8 cellular contexts compared by ENCODE assay signal in the genomic region with DNA sequence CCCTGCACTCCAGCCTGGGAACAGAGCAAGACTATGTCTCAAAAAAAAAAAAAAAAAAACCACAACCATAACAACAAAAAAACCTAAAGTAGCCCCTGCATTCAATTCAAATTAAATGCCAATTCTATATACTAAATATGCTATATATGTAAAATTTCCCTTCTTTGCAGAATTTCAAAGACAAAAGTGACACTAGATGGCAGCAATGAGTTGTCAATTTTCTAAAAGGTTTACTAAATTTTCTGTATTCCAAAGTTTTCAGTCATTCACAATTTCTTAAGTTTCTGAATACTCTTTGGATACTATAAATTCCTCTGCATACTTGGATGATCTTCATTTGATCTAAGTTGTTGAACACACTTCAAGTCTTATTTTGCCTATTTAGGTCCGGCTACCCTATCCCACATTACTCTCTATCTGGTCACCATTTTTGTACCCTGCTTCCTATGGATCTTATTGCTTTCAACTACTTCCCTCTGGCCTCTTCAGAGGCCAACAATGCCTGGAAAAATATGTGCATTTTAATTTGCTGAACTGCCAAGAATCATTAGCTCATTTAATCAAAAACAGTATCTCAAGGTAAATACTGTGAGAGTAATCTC. TPM values are rescaled to one million over a fixed set of nuclear protein-coding genes. Genes with fewer than 3 reads are reported as not detected.
A peak's percentile ranks its signal among the peaks of the same experiment; 100 is the strongest.
DNase-seq lines count a peak whose midpoint lies in the region; ATAC-seq and TF ChIP-seq lines count a peak whose summit lies in the region.

No MANE protein-coding gene starts in this region.

- H3K4me1 ChIP-seq in SK-N-SH (ENCODE audit: control insufficient read depth in 1 of 2, insufficient read depth in 2 of 2, low read depth in 1 of 2, low read length in 1 of 2) (peaks cover 0 to 9% of the 10 kb centered on the region in 2 experiments; a peak in 2 of 4 replicates), foreskin keratinocyte (no peaks in the 10 kb centered on the region)

- H3K9me3 Mint-ChIP-seq in stimulated activated naive CD8-positive, alpha-beta T cell treated with anti-CD3 and anti-CD28 coated beads, Interleukin-15, Interleukin-2, amounts not matched to agents 100 ng/mL and 50 ng/mL, for 24 hours: no peaks in the 10 kb centered on the region
- no peaks in the 10 kb centered on the region for H3K9me3 Mint-ChIP-seq in stimulated activated naive CD8-positive, alpha-beta T cell treated with anti-CD3 and anti-CD28 coated beads, Interleukin-15, amount 100 ng/mL, for 72 hours

- no peak overlapping the region for H2AFZ ChIP-seq in SK-N-SH (ENCODE audit: low read depth)

- H3K4me1 Mint-ChIP-seq in stimulated activated naive CD8-positive, alpha-beta T cell treated with anti-CD3 and anti-CD28 coated beads, Interleukin-15, Interleukin-2, amounts not matched to agents 100 ng/mL and 50 ng/mL, for 24 hours (ENCODE audit: low read depth): peaks cover 78% of the 10 kb centered on the region
- H3K4me1 Mint-ChIP-seq in stimulated activated naive CD8-positive, alpha-beta T cell treated with anti-CD3 and anti-CD28 coated beads, Interleukin-15, amount 100 ng/mL, for 72 hours: peaks cover 76% of the 10 kb centered on the region

- H3K4me3 ChIP-seq in SK-N-SH (ENCODE audit: low read depth in 2 of 2, low read length in 1 of 2): no peak overlapping the region

- TF ChIP-seq RAD21 in SK-N-SH (IDR thresholded peaks at IDR 0.05; ENCODE audit: low read length): peak; percentile 29; the same call in 1 of the 2 replicates

- no peak overlapping the region for H3K4me2 ChIP-seq in SK-N-SH

- peaks cover 33 to 70% of the 10 kb centered on the region in 2 experiments for H3K36me3 ChIP-seq in SK-N-SH (replicated peaks in 1 of 2; ENCODE audit: control insufficient read depth in 1 of 2, insufficient read depth in 2 of 2, low read length in 1 of 2)

- peaks cover 84% of the 10 kb centered on the region for H3K36me3 Mint-ChIP-seq in stimulated activated naive CD8-positive, alpha-beta T cell treated with anti-CD3 and anti-CD28 coated beads, Interleukin-15, Interleukin-2, amounts not matched to agents 100 ng/mL and 50 ng/mL, for 24 hours (ENCODE audit: low read depth)

- peak; percentile 70 for TF ChIP-seq CTCF in SK-N-SH (IDR thresholded peaks at IDR 0.05)
- TF ChIP-seq CTCF in foreskin keratinocyte (conservative IDR thresholded peaks at IDR 0.05): peak; percentile 51

- no peaks in the 10 kb centered on the region for H3K9me3 ChIP-seq in SK-N-SH

- CTCF ChIA-PET in SK-N-SH (lab: Yijun Ruan, JAX): interaction anchor here (0.6 to 1.3 kb wide), 8 partner anchors 9 to 166 kb away, joined by 3 to 9 read pairs (median 3); no protein-coding TSS in a partner anchor

- H3K79me2 ChIP-seq in SK-N-SH (ENCODE audit: insufficient read depth): peaks cover 100% of the 10 kb centered on the region

- H3K27me3 ChIP-seq in SK-N-SH (ENCODE audit: insufficient read depth) (no peaks in the 10 kb centered on the region), foreskin keratinocyte (no peaks in the 10 kb centered on the region)

- no peak overlapping the region for H3K4me3 Mint-ChIP-seq in stimulated activated naive CD8-positive, alpha-beta T cell treated with anti-CD3 and anti-CD28 coated beads, Interleukin-15, Interleukin-2, amounts not matched to agents 100 ng/mL and 50 ng/mL, for 24 hours
- no peak overlapping the region for H3K4me3 Mint-ChIP-seq in stimulated activated naive CD8-positive, alpha-beta T cell treated with anti-CD3 and anti-CD28 coated beads, Interleukin-15, amount 100 ng/mL, for 72 hours

- peaks cover 45% of the 10 kb centered on the region for H3F3A ChIP-seq in SK-N-SH (replicated peaks; ENCODE audit: insufficient read depth)

- peaks cover 100% of the 10 kb centered on the region for H4K20me1 ChIP-seq in SK-N-SH (ENCODE audit: insufficient read depth)

- H3K9ac ChIP-seq in SK-N-SH: no peak overlapping the region

- POLR2A ChIA-PET in SK-N-SH (lab: Yijun Ruan, JAX): no interaction called here

- H3K27ac ChIP-seq in SK-N-SH (ENCODE audit: low read depth in 2 of 2, low read length in 1 of 2) (peak overlapping the region in 1 of 2 experiments; percentile 46; a peak in 2 of 4 replicates), foreskin keratinocyte (no peak overlapping the region)

- 91% methylated on average over 1 of the region's 1 CpG for WGBS in SK-N-SH (ENCODE audit: low lambda C conversion rate)

- no peak for DNase-seq in stimulated activated naive CD8-positive, alpha-beta T cell treated with anti-CD3 and anti-CD28 coated beads, Interleukin-15, amount 100 ng/mL, for 72 hours
- DNase-seq in SK-N-SH: no peak
- DNase-seq in foreskin keratinocyte: no peak
- no peak for DNase-seq in NCI-H1417 treated with DMSO at 0.1 percent for 48 hours (lab: John Stamatoyannopoulos, UW)
- DNase-seq in SKM-1 treated with dmso at 0.1 percent for 144 hours (lab: John Stamatoyannopoulos, UW; ENCODE audit: unreplicated experiment): no peak
- no peak for DNase-seq in activated gamma-delta T cell treated with Interleukin-2 at 50 U/mL for 16 hours

- no peaks in the 10 kb centered on the region for H3K27me3 Mint-ChIP-seq in stimulated activated naive CD8-positive, alpha-beta T cell treated with anti-CD3 and anti-CD28 coated beads, Interleukin-15, Interleukin-2, amounts not matched to agents 100 ng/mL and 50 ng/mL, for 24 hours
- H3K27me3 Mint-ChIP-seq in stimulated activated naive CD8-positive, alpha-beta T cell treated with anti-CD3 and anti-CD28 coated beads, Interleukin-15, amount 100 ng/mL, for 72 hours: no peaks in the 10 kb centered on the region

- TF ChIP-seq EP300 in SK-N-SH (IDR thresholded peaks at IDR 0.05; ENCODE audit: borderline replicate concordance in 1 of 2, low read depth in 1 of 2, low read length in 1 of 2): no peak

- ATAC-seq in stimulated activated naive CD8-positive, alpha-beta T cell treated with anti-CD3 and anti-CD28 coated beads, Interleukin-15, amount 100 ng/mL, for 72 hours: no peak
- ATAC-seq in foreskin keratinocyte (no peak), HG02840 (IDR thresholded peaks at IDR 0.05; ENCODE audit: low FRiP score, unreplicated experiment) (no peak)

- peak overlapping the region; percentile 43 for H3K27ac Mint-ChIP-seq in stimulated activated naive CD8-positive, alpha-beta T cell treated with anti-CD3 and anti-CD28 coated beads, Interleukin-15, Interleukin-2, amounts not matched to agents 100 ng/mL and 50 ng/mL, for 24 hours
- no peak overlapping the region for H3K27ac Mint-ChIP-seq in stimulated activated naive CD8-positive, alpha-beta T cell treated with anti-CD3 and anti-CD28 coated beads, Interleukin-15, amount 100 ng/mL, for 72 hours

- H3K9me2 ChIP-seq in SK-N-SH: no peaks in the 10 kb centered on the region

TF ChIP-seq in SK-N-SH, 30 proteins besides CTCF, POLR2A, EP300 and RAD21:
- no peak for TF ChIP-seq JUND (IDR thresholded peaks at IDR 0.05)
- TF ChIP-seq, protein P1, sequence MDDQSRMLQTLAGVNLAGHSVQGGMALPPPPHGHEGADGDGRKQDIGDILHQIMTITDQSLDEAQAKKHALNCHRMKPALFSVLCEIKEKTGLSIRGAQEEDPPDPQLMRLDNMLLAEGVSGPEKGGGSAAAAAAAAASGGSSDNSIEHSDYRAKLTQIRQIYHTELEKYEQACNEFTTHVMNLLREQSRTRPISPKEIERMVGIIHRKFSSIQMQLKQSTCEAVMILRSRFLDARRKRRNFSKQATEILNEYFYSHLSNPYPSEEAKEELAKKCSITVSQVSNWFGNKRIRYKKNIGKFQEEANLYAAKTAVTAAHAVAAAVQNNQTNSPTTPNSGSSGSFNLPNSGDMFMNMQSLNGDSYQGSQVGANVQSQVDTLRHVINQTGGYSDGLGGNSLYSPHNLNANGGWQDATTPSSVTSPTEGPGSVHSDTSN (IDR thresholded peaks at IDR 0.05): no peak
- TF ChIP-seq CHD2 (IDR thresholded peaks at IDR 0.05; ENCODE audit: low read length, partially characterized antibody): no peak
- TF ChIP-seq FOSL2 (IDR thresholded peaks at IDR 0.05; ENCODE audit: borderline replicate concordance, low read depth): no peak
- TF ChIP-seq GATA2 (CRISPR knock-in tag; IDR thresholded peaks at IDR 0.05): no peak
- no peak for TF ChIP-seq NFIC (IDR thresholded peaks at IDR 0.05; ENCODE audit: borderline replicate concordance)

RNA-seq across cellular contexts. Expression of a gene that starts 27.9 kb away (rescaled TPM):
- polyA plus RNA-seq in SK-N-SH (2012; rRNA removed) (341 and 500 TPM in 2 replicates), foreskin keratinocyte (620 and 720 TPM in 2 replicates)
- 518 and 530 TPM in 2 replicates for polyA plus RNA-seq in SK-N-SH (2012; cell fraction: cytosol; rRNA removed)
- polyA plus RNA-seq in SK-N-SH (2012; cell fraction: nucleus; rRNA removed): 151 and 267 TPM in 2 replicates
- 736 and 756 TPM in 2 replicates for total RNA-seq in foreskin keratinocyte

RNA-seq across cellular contexts. Expression of a gene that starts 38.6 kb away (rescaled TPM):
- polyA plus RNA-seq in SK-N-SH (2012; rRNA removed) (not detected in 2 replicates), foreskin keratinocyte (not detected in 2 replicates)
- not detected in 2 replicates for polyA plus RNA-seq in SK-N-SH (2012; cell fraction: cytosol; rRNA removed)
- polyA plus RNA-seq in SK-N-SH (2012; cell fraction: nucleus; rRNA removed): 0.02 TPM in 1 of 2 replicates, not detected in the other
- not detected in 2 replicates for total RNA-seq in foreskin keratinocyte
